Comparison of ENCODE assay signal across 32 cellular contexts in genomic region chr7:36455646-36456045, GRCh38.
"Had no signal": no experiment of that assay in that cellular context is flagged by ENCODE, and none has a peak within 500 bp of the region (broad histone marks: within the 10 kb centered on the region; RNA-seq: fewer than 3 reads in every experiment).

No MANE protein-coding gene starts in this region.

- H3K9me3 ChIP-seq: ascending aorta, breast epithelium, gastrocnemius medialis, heart left ventricle had no signal

- DNase-seq: activated B cell treated with CpG ODN at 0.5 μM for 24 hours; activated CD4-positive, alpha-beta memory T cell treated with anti-CD3 and anti-CD28 coated beads, Interleukin-2, amount 10 ng/mL, durations not matched to agents 7 days and 5 days; activated CD4-positive, alpha-beta T cell treated with anti-CD3 and anti-CD28 coated beads, Interleukin-2, amount 10 ng/mL, durations not matched to agents 7 days and 5 days; activated CD4-positive, alpha-beta T cell treated with anti-CD3 and anti-CD28 coated beads, Interleukin-2, amount 50 U/mL, for 4 hours; activated CD8-positive, alpha-beta memory T cell treated with anti-CD3 and anti-CD28 coated beads, Interleukin-2, amount 50 U/mL, for 48 hours; activated gamma-delta T cell; activated naive CD4-positive, alpha-beta T cell; activated naive CD4-positive, alpha-beta T cell treated with anti-CD3 and anti-CD28 coated beads, Interleukin-2, amount 10 ng/mL, durations not matched to agents 7 days and 5 days; activated naive CD8-positive, alpha-beta T cell treated with anti-CD3 and anti-CD28 coated beads, Interleukin-2, amount 10 ng/mL, durations not matched to agents 7 days and 5 days; activated T-cell treated with anti-CD3 and anti-CD28 coated beads for 4 hours; activated T-cell treated with anti-CD3 and anti-CD28 coated beads, Interleukin-2, amount 50 U/mL, for 24 hours; activated T-cell treated with anti-CD3 and anti-CD28 coated beads, Interleukin-2, amount 50 U/mL, for 72 hours; dorsolateral prefrontal cortex; effector memory CD4-positive, alpha-beta T cell; foreskin fibroblast; gastrocnemius medialis; glutamatergic neuron; heart left ventricle; T-helper 1 cell; T-helper 17 cell; T1000; WERI-Rb-1 had no signal

- H3K27ac ChIP-seq: ascending aorta, breast epithelium, coronary artery, gastrocnemius medialis, heart left ventricle, WERI-Rb-1 had no signal

- H3K27me3 Mint-ChIP-seq: activated B cell treated with CpG ODN at 0.5 μM for 24 hours; activated CD4-positive, alpha-beta memory T cell treated with anti-CD3 and anti-CD28 coated beads, Interleukin-2, amount 10 ng/mL, durations not matched to agents 7 days and 5 days; activated CD4-positive, alpha-beta T cell treated with anti-CD3 and anti-CD28 coated beads, Interleukin-2, amount 10 ng/mL, durations not matched to agents 7 days and 5 days; activated naive CD4-positive, alpha-beta T cell treated with anti-CD3 and anti-CD28 coated beads, Interleukin-2, amount 10 ng/mL, durations not matched to agents 7 days and 5 days; activated T-cell treated with anti-CD3 and anti-CD28 coated beads, Interleukin-2, amount 50 U/mL, for 24 hours; central memory CD8-positive, alpha-beta T cell; T-helper 17 cell had no signal

- H3K9me3 Mint-ChIP-seq: activated B cell treated with CpG ODN at 0.5 μM for 24 hours; activated CD4-positive, alpha-beta memory T cell treated with anti-CD3 and anti-CD28 coated beads, Interleukin-2, amount 10 ng/mL, durations not matched to agents 7 days and 5 days; activated CD4-positive, alpha-beta T cell treated with anti-CD3 and anti-CD28 coated beads, Interleukin-2, amount 10 ng/mL, durations not matched to agents 7 days and 5 days; activated naive CD4-positive, alpha-beta T cell treated with anti-CD3 and anti-CD28 coated beads, Interleukin-2, amount 10 ng/mL, durations not matched to agents 7 days and 5 days; activated naive CD4-positive, alpha-beta T cell treated with anti-CD3 and anti-CD28 coated beads, Interleukin-2, amount 50 U/mL, for 72 hours; activated naive CD8-positive, alpha-beta T cell treated with anti-CD3 and anti-CD28 coated beads, Interleukin-2, amount 10 ng/mL, durations not matched to agents 7 days and 5 days; activated T-cell treated with anti-CD3 and anti-CD28 coated beads, Interleukin-2, amount 50 U/mL, for 24 hours; activated T-cell treated with anti-CD3 and anti-CD28 coated beads, Interleukin-2, amount 50 U/mL, for 72 hours; brain; central memory CD8-positive, alpha-beta T cell; dendritic cell treated with granulocyte-macrophage colony-stimulating factor and Interleukin-4, amounts not matched to agents 40 ng/mL and 50 ng/mL, for 4 days; T-helper 2 cell treated with Interferon-gamma antibody and Interleukin-4, amounts not matched to agents 5 μg/mL and 100 μg/mL, for 36 hours had no signal

- H3K4me3 Mint-ChIP-seq: activated B cell treated with CpG ODN at 0.5 μM for 24 hours; activated CD4-positive, alpha-beta memory T cell treated with anti-CD3 and anti-CD28 coated beads, Interleukin-2, amount 10 ng/mL, durations not matched to agents 7 days and 5 days; activated CD4-positive, alpha-beta T cell treated with anti-CD3 and anti-CD28 coated beads, Interleukin-2, amount 10 ng/mL, durations not matched to agents 7 days and 5 days; activated naive CD4-positive, alpha-beta T cell treated with anti-CD3 and anti-CD28 coated beads, Interleukin-2, amount 10 ng/mL, durations not matched to agents 7 days and 5 days; activated naive CD8-positive, alpha-beta T cell treated with anti-CD3 and anti-CD28 coated beads, Interleukin-2, amount 10 ng/mL, durations not matched to agents 7 days and 5 days; activated T-cell treated with anti-CD3 and anti-CD28 coated beads, Interleukin-2, amount 50 U/mL, for 24 hours; activated T-cell treated with anti-CD3 and anti-CD28 coated beads, Interleukin-2, amount 50 U/mL, for 72 hours; brain; central memory CD8-positive, alpha-beta T cell; dendritic cell treated with granulocyte-macrophage colony-stimulating factor and Interleukin-4, amounts not matched to agents 40 ng/mL and 50 ng/mL, for 4 days; T-helper 17 cell; T-helper 2 cell treated with Interferon-gamma antibody and Interleukin-4, amounts not matched to agents 5 μg/mL and 100 μg/mL, for 36 hours had no signal

- H3K4me1 Mint-ChIP-seq: activated B cell treated with CpG ODN at 0.5 μM for 24 hours; activated CD4-positive, alpha-beta memory T cell treated with anti-CD3 and anti-CD28 coated beads, Interleukin-2, amount 10 ng/mL, durations not matched to agents 7 days and 5 days; activated CD4-positive, alpha-beta T cell treated with anti-CD3 and anti-CD28 coated beads, Interleukin-2, amount 10 ng/mL, durations not matched to agents 7 days and 5 days; activated naive CD4-positive, alpha-beta T cell treated with anti-CD3 and anti-CD28 coated beads, Interleukin-2, amount 10 ng/mL, durations not matched to agents 7 days and 5 days; activated naive CD8-positive, alpha-beta T cell treated with anti-CD3 and anti-CD28 coated beads, Interleukin-2, amount 10 ng/mL, durations not matched to agents 7 days and 5 days; brain; central memory CD8-positive, alpha-beta T cell; T-helper 17 cell had no signal

- H3K27ac Mint-ChIP-seq: activated B cell treated with CpG ODN at 0.5 μM for 24 hours; activated CD4-positive, alpha-beta memory T cell treated with anti-CD3 and anti-CD28 coated beads, Interleukin-2, amount 10 ng/mL, durations not matched to agents 7 days and 5 days; activated CD4-positive, alpha-beta T cell treated with anti-CD3 and anti-CD28 coated beads, Interleukin-2, amount 10 ng/mL, durations not matched to agents 7 days and 5 days; activated naive CD4-positive, alpha-beta T cell treated with anti-CD3 and anti-CD28 coated beads, Interleukin-2, amount 10 ng/mL, durations not matched to agents 7 days and 5 days; activated naive CD4-positive, alpha-beta T cell treated with anti-CD3 and anti-CD28 coated beads, Interleukin-2, amount 50 U/mL, for 72 hours; activated naive CD8-positive, alpha-beta T cell treated with anti-CD3 and anti-CD28 coated beads, Interleukin-2, amount 10 ng/mL, durations not matched to agents 7 days and 5 days; activated T-cell treated with anti-CD3 and anti-CD28 coated beads, Interleukin-2, amount 50 U/mL, for 24 hours; activated T-cell treated with anti-CD3 and anti-CD28 coated beads, Interleukin-2, amount 50 U/mL, for 72 hours; brain; dendritic cell treated with granulocyte-macrophage colony-stimulating factor and Interleukin-4, amounts not matched to agents 40 ng/mL and 50 ng/mL, for 4 days; T-helper 17 cell; T-helper 2 cell treated with Interferon-gamma antibody and Interleukin-4, amounts not matched to agents 5 μg/mL and 100 μg/mL, for 36 hours had no signal

- ATAC-seq: activated CD4-positive, CD25-positive, alpha-beta regulatory T cell treated with anti-CD3 and anti-CD28 coated beads, Interleukin-2, amount 50 U/mL, for 24 hours; activated naive CD4-positive, alpha-beta T cell treated with anti-CD3 and anti-CD28 coated beads, Interleukin-2, amount 50 U/mL, for 72 hours; activated T-cell treated with anti-CD3 and anti-CD28 coated beads, Interleukin-2, amount 50 U/mL, for 72 hours; esophagus mucosa; gastrocnemius medialis; heart left ventricle; T-helper 17 cell had no signal

- H3K4me1 ChIP-seq: ascending aorta, breast epithelium, gastrocnemius medialis, heart left ventricle had no signal

- H3K4me3 ChIP-seq: ascending aorta, breast epithelium, coronary artery, dorsolateral prefrontal cortex, gastrocnemius medialis, heart left ventricle had no signal

- H3K36me3 ChIP-seq: ascending aorta, breast epithelium, gastrocnemius medialis had no signal

- H3K27me3 ChIP-seq: ascending aorta, breast epithelium, dorsolateral prefrontal cortex, gastrocnemius medialis, heart left ventricle had no signal
